In the genomic region with DNA sequence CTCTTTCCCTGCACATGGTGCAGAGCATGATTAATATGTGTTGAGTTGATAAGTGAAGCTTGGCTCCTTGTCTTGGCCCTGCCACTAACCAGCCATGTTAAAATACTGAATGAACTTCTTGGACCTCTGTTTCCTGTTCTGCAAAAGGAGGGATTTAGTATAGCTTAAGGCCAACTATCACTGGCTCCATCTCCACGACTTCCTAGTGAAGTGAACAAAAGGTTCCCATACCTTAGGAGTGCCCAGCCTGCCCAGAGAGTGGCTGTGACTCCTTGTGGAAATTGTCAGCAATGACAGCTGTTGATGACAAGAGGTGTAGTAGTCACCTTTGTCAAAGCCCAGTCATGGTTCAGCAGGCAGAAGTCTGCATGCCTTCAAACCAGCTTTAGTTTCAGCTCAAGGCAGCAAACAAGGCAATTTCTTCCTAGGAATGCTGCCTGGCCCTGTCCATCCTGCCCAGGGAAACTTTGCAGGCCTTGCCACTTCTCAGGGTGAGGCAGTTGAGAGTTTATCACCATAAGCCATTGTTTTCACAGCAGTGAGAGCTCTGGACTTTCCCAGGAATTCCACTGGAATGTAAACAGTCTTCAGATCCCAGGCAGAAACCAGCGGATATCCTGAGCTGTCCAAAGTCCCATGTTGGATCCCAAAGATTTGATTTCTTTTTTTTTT, we compare ENCODE assay signal across 8 cellular contexts.
A peak's percentile ranks its signal among the peaks of the same experiment; 100 is the strongest.
DNase-seq lines count a peak whose midpoint lies in the region; ATAC-seq, FAIRE-seq and TF ChIP-seq lines count a peak whose summit lies in the region.

No MANE protein-coding gene starts in this region.

- peak overlapping the region; percentile 81 to 98 (median 93) for H3K27ac ChIP-seq in BLaER1 treated with 17β-estradiol and CSF1 and Interleukin-3, amounts not matched to agents 10 nM and 100 nM
- H3K27ac ChIP-seq in fibroblast of lung (ENCODE audit: insufficient read depth, low read length) (no peak overlapping the region), small intestine (ENCODE audit: low read depth in 1 of 2, low read length in 1 of 2) (peak overlapping the region; percentile 22 to 52), substantia nigra (ENCODE audit: low read depth, low read length, poor library complexity, severe bottlenecking) (no peak overlapping the region)
- no peak overlapping the region for H3K27ac ChIP-seq in effector memory CD4-positive, alpha-beta T cell (ENCODE audit: insufficient read depth, low read length, poor library complexity, severe bottlenecking)

- H3K79me2 ChIP-seq in fibroblast of lung (ENCODE audit: control insufficient read depth, insufficient read depth, low read length) = no peaks in the 10 kb centered on the region

- FAIRE-seq in small intestine (lab: Jason Lieb, UNC) = no peak

- peak overlapping the region; percentile 75 to 90 (median 80) for H3K4me2 ChIP-seq in BLaER1 treated with 17β-estradiol and CSF1 and Interleukin-3, amounts not matched to agents 10 nM and 100 nM
- no peak overlapping the region for H3K4me2 ChIP-seq in fibroblast of lung (ENCODE audit: extremely low read depth, insufficient read depth, low read length)

- TF ChIP-seq CTCF in fibroblast of lung (conservative IDR thresholded peaks at IDR 0.05 in 1 of 2, IDR thresholded peaks at IDR 0.05 in 1 of 2; ENCODE audit: low read depth in 1 of 2, low read length in 2 of 2) = no peak

- no peak overlapping the region for H2AFZ ChIP-seq in fibroblast of lung (ENCODE audit: low read length)

- H3K4me3 ChIP-seq in BLaER1 treated with 17β-estradiol and CSF1 and Interleukin-3, amounts not matched to agents 10 nM and 100 nM = no peak overlapping the region
- H3K4me3 ChIP-seq in fibroblast of lung (replicated peaks in 1 of 4; ENCODE audit: control extremely low read depth in 1 of 4, insufficient read depth in 1 of 4, low read depth in 3 of 4, low read length in 4 of 4) (no peak overlapping the region), small intestine (ENCODE audit: low read depth in 1 of 2, low read length in 2 of 2) (no peak overlapping the region)
- H3K4me3 ChIP-seq in effector memory CD4-positive, alpha-beta T cell (ENCODE audit: insufficient read depth, low read depth, low read length, poor library complexity, severe bottlenecking) = no peak overlapping the region

- DNase-seq in fibroblast of lung (ENCODE audit: low read depth in 2 of 2) (peak; percentile 44 to 83), small intestine (peak; percentile 74), substantia nigra (lab: John Stamatoyannopoulos, UW) (no peak), SK-N-DZ (ENCODE audit: low spot score) (no peak)
- DNase-seq in effector memory CD4-positive, alpha-beta T cell = no peak

- WGBS in small intestine, 3 donors = 12 to 25% (median 24%) methylated on average over 2 of the region's 2 CpGs

- H3K36me3 ChIP-seq in BLaER1 treated with 17β-estradiol and CSF1 and Interleukin-3, amounts not matched to agents 10 nM and 100 nM = no peaks in the 10 kb centered on the region
- H3K36me3 ChIP-seq in fibroblast of lung (ENCODE audit: control insufficient read depth, insufficient read depth, low read length) (no peaks in the 10 kb centered on the region), small intestine (ENCODE audit: control insufficient read depth in 2 of 2, insufficient read depth in 2 of 2, low read length in 2 of 2) (no peaks in the 10 kb centered on the region)
- no peaks in the 10 kb centered on the region for H3K36me3 ChIP-seq in effector memory CD4-positive, alpha-beta T cell (ENCODE audit: control insufficient read depth, insufficient read depth, low read length)

- peak overlapping the region in 8 of 11 experiments; percentile 15 to 85 (median 79); a peak in 14 of 22 replicates for H3K9ac ChIP-seq in BLaER1 treated with 17β-estradiol and CSF1 and Interleukin-3, amounts not matched to agents 10 nM and 100 nM
- H3K9ac ChIP-seq in fibroblast of lung (ENCODE audit: insufficient read depth, low read length) = no peak overlapping the region

- peak; percentile 67 for ATAC-seq in GM19438 (IDR thresholded peaks at IDR 0.05; ENCODE audit: low read depth, unreplicated experiment)

- H3K9me3 ChIP-seq in BLaER1 treated with 17β-estradiol and CSF1 and Interleukin-3, amounts not matched to agents 10 nM and 100 nM (replicated peaks in 1 of 11) = 0 out of 22 replicates have a peak, but pooled peaks cover 0 to 3% (median 0%) of the 10 kb centered on the region in 11 experiments
- H3K9me3 ChIP-seq in fibroblast of lung (ENCODE audit: control insufficient read depth, insufficient read depth, low read depth, low read length) (no peaks in the 10 kb centered on the region), small intestine (ENCODE audit: control insufficient read depth, low read depth) (no peaks in the 10 kb centered on the region)
- H3K9me3 ChIP-seq in effector memory CD4-positive, alpha-beta T cell (ENCODE audit: control insufficient read depth, low read length) = no peaks in the 10 kb centered on the region

- peaks cover 66 to 85% (median 77%) of the 10 kb centered on the region in 10 experiments for H3K4me1 ChIP-seq in BLaER1 treated with 17β-estradiol and CSF1 and Interleukin-3, amounts not matched to agents 10 nM and 100 nM
- H3K4me1 ChIP-seq in fibroblast of lung (ENCODE audit: control insufficient read depth, extremely low read depth, insufficient read depth, low read length) (peaks cover 4% of the 10 kb centered on the region), small intestine (ENCODE audit: control insufficient read depth in 2 of 2, insufficient read depth in 1 of 2, low read depth in 1 of 2, low read length in 1 of 2) (peaks cover 0 to 6% of the 10 kb centered on the region in 2 donors)
- H3K4me1 ChIP-seq in effector memory CD4-positive, alpha-beta T cell (ENCODE audit: control insufficient read depth, insufficient read depth, low read length, poor library complexity, severe bottlenecking) = peaks cover 4% of the 10 kb centered on the region

- TF ChIP-seq EP300 in Ishikawa (IDR thresholded peaks at IDR 0.05; ENCODE audit: borderline replicate concordance) = peak; percentile 57; the same call in 1 of the 2 replicates

- H4K20me1 ChIP-seq in BLaER1 treated with 17β-estradiol and CSF1 and Interleukin-3, amounts not matched to agents 10 nM and 100 nM = no peaks in the 10 kb centered on the region
- no peaks in the 10 kb centered on the region for H4K20me1 ChIP-seq in fibroblast of lung (ENCODE audit: control insufficient read depth, extremely low read depth, insufficient read depth, low read length)

- H3K27me3 ChIP-seq in BLaER1 treated with 17β-estradiol and CSF1 and Interleukin-3, amounts not matched to agents 10 nM and 100 nM = no peaks in the 10 kb centered on the region
- no peaks in the 10 kb centered on the region for H3K27me3 ChIP-seq in fibroblast of lung (ENCODE audit: control insufficient read depth, insufficient read depth, low read length)
- H3K27me3 ChIP-seq in small intestine (ENCODE audit: control insufficient read depth in 2 of 2, insufficient read depth in 2 of 2, low read length in 2 of 2) = no peaks in the 10 kb centered on the region
- H3K27me3 ChIP-seq in effector memory CD4-positive, alpha-beta T cell (replicated peaks; ENCODE audit: control insufficient read depth, insufficient read depth, low read length, poor library complexity, severe bottlenecking) = no peaks in the 10 kb centered on the region

- peak; percentile 38 for TF ChIP-seq RAD21 in Ishikawa (IDR thresholded peaks at IDR 0.05; ENCODE audit: low read depth)

TF ChIP-seq in Ishikawa, 13 proteins besides CTCF, POLR2A, EP300 and RAD21:
- TF ChIP-seq, protein P1, sequence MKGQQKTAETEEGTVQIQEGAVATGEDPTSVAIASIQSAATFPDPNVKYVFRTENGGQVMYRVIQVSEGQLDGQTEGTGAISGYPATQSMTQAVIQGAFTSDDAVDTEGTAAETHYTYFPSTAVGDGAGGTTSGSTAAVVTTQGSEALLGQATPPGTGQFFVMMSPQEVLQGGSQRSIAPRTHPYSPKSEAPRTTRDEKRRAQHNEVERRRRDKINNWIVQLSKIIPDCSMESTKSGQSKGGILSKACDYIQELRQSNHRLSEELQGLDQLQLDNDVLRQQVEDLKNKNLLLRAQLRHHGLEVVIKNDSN (IDR thresholded peaks at IDR 0.05) = no peak
- TF ChIP-seq TCF12 (IDR thresholded peaks at IDR 0.05; ENCODE audit: low read depth) (no peak; the same call in 1 of the 2 replicates), TEAD4 (IDR thresholded peaks at IDR 0.05) (peak; percentile 83), TAF1 (IDR thresholded peaks at IDR 0.05; ENCODE audit: low read depth) (no peak), CEBPB (IDR thresholded peaks at IDR 0.05) (no peak), EGR1 (IDR thresholded peaks at IDR 0.05) (no peak), NFIC (IDR thresholded peaks at IDR 0.05) (0 out of 2 replicates have a peak, but pooled peaks have one; percentile 8)
- TF ChIP-seq, protein P2, sequence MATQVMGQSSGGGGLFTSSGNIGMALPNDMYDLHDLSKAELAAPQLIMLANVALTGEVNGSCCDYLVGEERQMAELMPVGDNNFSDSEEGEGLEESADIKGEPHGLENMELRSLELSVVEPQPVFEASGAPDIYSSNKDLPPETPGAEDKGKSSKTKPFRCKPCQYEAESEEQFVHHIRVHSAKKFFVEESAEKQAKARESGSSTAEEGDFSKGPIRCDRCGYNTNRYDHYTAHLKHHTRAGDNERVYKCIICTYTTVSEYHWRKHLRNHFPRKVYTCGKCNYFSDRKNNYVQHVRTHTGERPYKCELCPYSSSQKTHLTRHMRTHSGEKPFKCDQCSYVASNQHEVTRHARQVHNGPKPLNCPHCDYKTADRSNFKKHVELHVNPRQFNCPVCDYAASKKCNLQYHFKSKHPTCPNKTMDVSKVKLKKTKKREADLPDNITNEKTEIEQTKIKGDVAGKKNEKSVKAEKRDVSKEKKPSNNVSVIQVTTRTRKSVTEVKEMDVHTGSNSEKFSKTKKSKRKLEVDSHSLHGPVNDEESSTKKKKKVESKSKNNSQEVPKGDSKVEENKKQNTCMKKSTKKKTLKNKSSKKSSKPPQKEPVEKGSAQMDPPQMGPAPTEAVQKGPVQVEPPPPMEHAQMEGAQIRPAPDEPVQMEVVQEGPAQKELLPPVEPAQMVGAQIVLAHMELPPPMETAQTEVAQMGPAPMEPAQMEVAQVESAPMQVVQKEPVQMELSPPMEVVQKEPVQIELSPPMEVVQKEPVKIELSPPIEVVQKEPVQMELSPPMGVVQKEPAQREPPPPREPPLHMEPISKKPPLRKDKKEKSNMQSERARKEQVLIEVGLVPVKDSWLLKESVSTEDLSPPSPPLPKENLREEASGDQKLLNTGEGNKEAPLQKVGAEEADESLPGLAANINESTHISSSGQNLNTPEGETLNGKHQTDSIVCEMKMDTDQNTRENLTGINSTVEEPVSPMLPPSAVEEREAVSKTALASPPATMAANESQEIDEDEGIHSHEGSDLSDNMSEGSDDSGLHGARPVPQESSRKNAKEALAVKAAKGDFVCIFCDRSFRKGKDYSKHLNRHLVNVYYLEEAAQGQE (IDR thresholded peaks at IDR 0.05; ENCODE audit: low read depth) = 0 out of 2 replicates have a peak, but pooled peaks have one; percentile 36

Comparison
In these comparisons a context has a peak if more than half of its experiments do, and no peak if none do; other contexts are left out.
1. H3K27ac ChIP-seq: peak in BLaER1 treated with 17β-estradiol and CSF1 and Interleukin-3, amounts not matched to agents 10 nM and 100 nM (11 of 11) and small intestine (2 of 2); none in fibroblast of lung (single experiment), effector memory CD4-positive, alpha-beta T cell (single experiment) and substantia nigra (single experiment).
2. DNase-seq: peak in fibroblast of lung (2 of 2) and small intestine (single experiment); none in effector memory CD4-positive, alpha-beta T cell (0 of 3), substantia nigra (0 of 49) and SK-N-DZ (single experiment).